Comparison of ENCODE assay signal across 30 cellular contexts in genomic region chr1:227424159-227424680, GRCh38.
DNase-seq lines count a peak whose midpoint lies in the region; ATAC-seq lines count a peak whose summit lies in the region.
"Had no signal": no experiment of that assay in that cellular context is flagged by ENCODE, and none has a peak within 500 bp of the region (broad histone marks: within the 10 kb centered on the region; RNA-seq: fewer than 3 reads in every experiment).

No MANE protein-coding gene starts in this region.

- peak overlapping the region; percentile 11 for H3K27ac Mint-ChIP-seq in activated T-cell treated with anti-CD3 and anti-CD28 coated beads, Interleukin-2, amount 50 U/mL, for 72 hours
- H3K27ac Mint-ChIP-seq: naive thymus-derived CD8-positive, alpha-beta T cell; T-helper 17 cell had no signal

- WGBS in mesenchymal stem cell = 60% methylated on average over 6 of the region's 7 CpGs

- no peak overlapping the region for H2BK5ac ChIP-seq in mesenchymal stem cell (ENCODE audit: low read depth, low read length, poor library complexity, severe bottlenecking)

- no peak overlapping the region for H3K14ac ChIP-seq in mesenchymal stem cell (ENCODE audit: low read length in 2 of 2)

- no peak for DNase-seq in activated T-cell treated with anti-CD3 and anti-CD28 coated beads, Interleukin-2, amount 50 U/mL, for 72 hours
- no peak for DNase-seq in activated T-cell treated with anti-CD3 and anti-CD28 coated beads, Interleukin-2, amount 50 U/mL, for 48 hours
- DNase-seq in adipocyte (ENCODE audit: low read depth) = peak; percentile 19
- DNase-seq in mesenchymal stem cell = peak; percentile 40
- DNase-seq in stimulated activated CD4-positive, alpha-beta T cell treated with anti-CD3 and anti-CD28 coated beads, Interleukin-12 subunit alpha, Interleukin-12 subunit beta, amount 100 ng/mL, for 4 hours = no peak
- no peak for DNase-seq in NCI-H1417 treated with DMSO at 0.1 percent for 48 hours (lab: John Stamatoyannopoulos, UW)
- DNase-seq: activated gamma-delta T cell; cortex of kidney; DMS79 treated with DMSO at 0.1 percent for 48 hours; effector memory CD4-positive, alpha-beta T cell; foreskin keratinocyte; heart left ventricle; KG1; midbrain; MM.1S; naive thymus-derived CD8-positive, alpha-beta T cell; NCI-H1417; NCI-H2029 treated with DMSO at 0.1 percent for 48 hours; NCI-H2227 treated with DMSO at 0.1 percent for 48 hours; NCI-H526 treated with DMSO at 0.1 percent for 48 hours; NK-92 treated with Interleukin-12 subunit alpha and Interleukin-12 subunit beta, amount 100 ng/mL, for 24 hours; retina; stimulated activated naive CD4-positive, alpha-beta T cell; T-helper 17 cell; upper lobe of right lung had no signal

- peaks cover 32% of the 10 kb centered on the region for H3K27me3 Mint-ChIP-seq in activated T-cell treated with anti-CD3 and anti-CD28 coated beads, Interleukin-2, amount 50 U/mL, for 72 hours (ENCODE audit: low read depth)

- no peak overlapping the region for H2BK15ac ChIP-seq in mesenchymal stem cell (ENCODE audit: low read depth, poor library complexity, severe bottlenecking)

- H3K36me3 ChIP-seq in adipocyte (ENCODE audit: control insufficient read depth, insufficient read depth, low read length, severe bottlenecking) (no peaks in the 10 kb centered on the region), mesenchymal stem cell (ENCODE audit: control insufficient read depth in 1 of 2, insufficient read depth in 2 of 2, low read depth in 1 of 2, low read length in 2 of 2) (no peaks in the 10 kb centered on the region)
- H3K36me3 ChIP-seq: heart left ventricle, suprapubic skin, upper lobe of right lung had no signal

- no peak overlapping the region for H3K4me3 ChIP-seq in adipocyte (ENCODE audit: low read length)
- no peak overlapping the region for H3K4me3 ChIP-seq in mesenchymal stem cell (ENCODE audit: insufficient read depth in 1 of 2, low read depth in 1 of 2, low read length in 2 of 2)
- H3K4me3 ChIP-seq: heart left ventricle, skin epidermis, suprapubic skin, upper lobe of right lung had no signal

- no peak overlapping the region for H4K8ac ChIP-seq in mesenchymal stem cell (ENCODE audit: low read length)

- no peak overlapping the region for H3K9ac ChIP-seq in adipocyte (ENCODE audit: low read length)
- H3K9ac ChIP-seq in mesenchymal stem cell (ENCODE audit: low read length) = no peak overlapping the region

- H2BK12ac ChIP-seq in mesenchymal stem cell (ENCODE audit: low read length in 2 of 2) = no peak overlapping the region

- H4K91ac ChIP-seq in mesenchymal stem cell (ENCODE audit: low read length) = no peak overlapping the region

- no peak overlapping the region for H3K4ac ChIP-seq in mesenchymal stem cell (ENCODE audit: low read depth in 1 of 2, low read length in 2 of 2)

- ATAC-seq in activated T-cell treated with anti-CD3 and anti-CD28 coated beads, Interleukin-2, amount 50 U/mL, for 72 hours (replicated peaks in 1 of 2) = no peak
- ATAC-seq in HG02678 (IDR thresholded peaks at IDR 0.05; ENCODE audit: unreplicated experiment) (no peak), HG02884 (IDR thresholded peaks at IDR 0.05; ENCODE audit: unreplicated experiment) (no peak)
- ATAC-seq: foreskin keratinocyte; naive thymus-derived CD8-positive, alpha-beta T cell; T-helper 17 cell; upper lobe of right lung had no signal

- no peak overlapping the region for H2AK5ac ChIP-seq in mesenchymal stem cell (ENCODE audit: low read length, severe bottlenecking)

- no peaks in the 10 kb centered on the region for H3K4me1 Mint-ChIP-seq in activated T-cell treated with anti-CD3 and anti-CD28 coated beads, Interleukin-2, amount 50 U/mL, for 72 hours (ENCODE audit: low read depth)
- H3K4me1 Mint-ChIP-seq: T-helper 17 cell had no signal

- no peak overlapping the region for H3K27ac ChIP-seq in mesenchymal stem cell (ENCODE audit: low read length, poor library complexity, severe bottlenecking)
- H3K27ac ChIP-seq: 22Rv1, foreskin keratinocyte, heart left ventricle, skin epidermis, suprapubic skin, upper lobe of right lung had no signal

- peak overlapping the region in 1 of 2 experiments; percentile 45 for H3K18ac ChIP-seq in mesenchymal stem cell (ENCODE audit: low read depth in 1 of 2, low read length in 2 of 2)

- H3K9me3 ChIP-seq in adipocyte (ENCODE audit: control insufficient read depth, low read length) (no peaks in the 10 kb centered on the region), mesenchymal stem cell (ENCODE audit: control insufficient read depth, low read length) (no peaks in the 10 kb centered on the region)
- H3K9me3 ChIP-seq: heart left ventricle, suprapubic skin, upper lobe of right lung had no signal

- no peak overlapping the region for H2AFZ ChIP-seq in mesenchymal stem cell (ENCODE audit: low read depth, low read length)

- H3K4me1 ChIP-seq in adipocyte (ENCODE audit: control insufficient read depth, insufficient read depth, low read length) = peaks cover 1% of the 10 kb centered on the region
- peaks cover 7% of the 10 kb centered on the region for H3K4me1 ChIP-seq in mesenchymal stem cell (ENCODE audit: control insufficient read depth, insufficient read depth, low read depth, low read length)
- H3K4me1 ChIP-seq: foreskin keratinocyte, upper lobe of right lung had no signal

- H3K4me2 ChIP-seq in mesenchymal stem cell (ENCODE audit: low read length, poor library complexity, severe bottlenecking) = no peak overlapping the region

- H3K79me1 ChIP-seq in mesenchymal stem cell (replicated peaks; ENCODE audit: low read length, poor library complexity, severe bottlenecking) = no peaks in the 10 kb centered on the region

- no peak overlapping the region for H3K4me3 Mint-ChIP-seq in activated T-cell treated with anti-CD3 and anti-CD28 coated beads, Interleukin-2, amount 50 U/mL, for 72 hours
- H3K4me3 Mint-ChIP-seq: naive thymus-derived CD8-positive, alpha-beta T cell; T-helper 17 cell had no signal

- no peak overlapping the region for H2BK120ac ChIP-seq in mesenchymal stem cell (ENCODE audit: low read depth, low read length)

- H3K27me3 ChIP-seq in adipocyte (replicated peaks; ENCODE audit: control insufficient read depth, insufficient read depth, low read length) (no peaks in the 10 kb centered on the region), mesenchymal stem cell (ENCODE audit: control insufficient read depth in 1 of 2, insufficient read depth in 1 of 2, low read length in 2 of 2) (no peaks in the 10 kb centered on the region)
- H3K27me3 ChIP-seq: heart left ventricle, suprapubic skin, upper lobe of right lung had no signal

- no peaks in the 10 kb centered on the region for H3K9me3 Mint-ChIP-seq in activated T-cell treated with anti-CD3 and anti-CD28 coated beads, Interleukin-2, amount 50 U/mL, for 72 hours
- H3K9me3 Mint-ChIP-seq: naive thymus-derived CD8-positive, alpha-beta T cell had no signal

- H3K23ac ChIP-seq in mesenchymal stem cell (ENCODE audit: low read length in 2 of 2) = no peak overlapping the region

- H3K36me3 Mint-ChIP-seq in activated T-cell treated with anti-CD3 and anti-CD28 coated beads, Interleukin-2, amount 50 U/mL, for 72 hours (ENCODE audit: insufficient read depth in 2 of 2) = no peaks in the 10 kb centered on the region
- H3K36me3 Mint-ChIP-seq: naive thymus-derived CD8-positive, alpha-beta T cell had no signal

Comparison
In these comparisons a context has a peak if more than half of its experiments do, and no peak if none do; other contexts are left out.
1. DNase-seq: peak in adipocyte (single experiment) and mesenchymal stem cell (single experiment); none in activated T-cell treated with anti-CD3 and anti-CD28 coated beads, Interleukin-2, amount 50 U/mL, for 72 hours (0 of 2), activated T-cell treated with anti-CD3 and anti-CD28 coated beads, Interleukin-2, amount 50 U/mL, for 48 hours (0 of 2), stimulated activated CD4-positive, alpha-beta T cell treated with anti-CD3 and anti-CD28 coated beads, Interleukin-12 subunit alpha, Interleukin-12 subunit beta, amount 100 ng/mL, for 4 hours (single experiment) and NCI-H1417 treated with DMSO at 0.1 percent for 48 hours (single experiment).